ENCODE assay signal across 20 cellular contexts in the genomic region with DNA sequence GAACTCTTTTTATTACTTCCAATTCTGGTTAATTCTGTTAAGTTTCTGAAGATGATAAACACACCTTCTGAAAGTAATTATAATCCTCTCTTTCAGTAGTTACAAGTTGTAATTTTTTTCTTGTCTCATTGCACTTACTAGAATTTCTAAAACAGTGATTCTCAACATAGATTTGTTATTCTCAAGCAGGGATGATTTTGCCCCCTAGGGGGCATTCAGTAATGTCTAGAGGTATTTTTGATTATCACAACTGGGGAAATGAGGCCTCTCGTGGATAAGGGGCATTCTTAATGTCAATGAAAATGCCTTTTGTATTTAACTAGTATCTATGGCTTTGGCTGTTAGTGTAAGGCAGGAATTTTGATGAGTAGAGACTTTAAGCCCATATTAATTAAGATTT. TPM values are rescaled to one million over a fixed set of nuclear protein-coding genes. Genes with fewer than 3 reads are reported as not detected.
A peak's percentile ranks its signal among the peaks of the same experiment; 100 is the strongest.
DNase-seq lines count a peak whose midpoint lies in the region; ATAC-seq, FAIRE-seq and TF ChIP-seq lines count a peak whose summit lies in the region.
"Had no signal": no experiment of that assay in that cellular context is flagged by ENCODE, and none has a peak within 500 bp of the region (broad histone marks: within the 10 kb centered on the region; RNA-seq: fewer than 3 reads in every experiment).

No MANE protein-coding gene starts in this region.

- no TSS peak for BruUV-seq in Calu3 (replicated peaks; lab: Mats Ljungman, UMichigan)

- peaks cover 10% of the 10 kb centered on the region for H3K27me3 ChIP-seq in RWPE2 (ENCODE audit: insufficient read depth, poor library complexity, severe bottlenecking)
- no peaks in the 10 kb centered on the region for H3K27me3 ChIP-seq in kidney epithelial cell (ENCODE audit: control insufficient read depth, insufficient read depth, low read length)

- peak; percentile 26 for FAIRE-seq in HTR-8/SVneo (lab: Jason Lieb, UNC)

- H3K36me3 ChIP-seq in RWPE2 (ENCODE audit: low read depth) (no peaks in the 10 kb centered on the region), kidney epithelial cell (ENCODE audit: control insufficient read depth, insufficient read depth, low read length) (no peaks in the 10 kb centered on the region)
- H3K36me3 ChIP-seq: esophagus squamous epithelium, lower lobe of right lung, SJCRH30, stomach, WERI-Rb-1 had no signal

- DNase-seq in Calu3 (no peak), HTR-8/SVneo (ENCODE audit: insufficient read length, low spot score) (no peak), RWPE2 (ENCODE audit: low spot score) (no peak), kidney epithelial cell (ENCODE audit: low read depth) (no peak), dedifferentiated amniotic fluid mesenchymal stem cell (ENCODE audit: extremely low spot score) (no peak), NK-92 (lab: John Stamatoyannopoulos, UW; ENCODE audit: unreplicated experiment) (no peak), MV-4-11 (lab: John Stamatoyannopoulos, UW) (no peak)
- DNase-seq in activated naive CD4-positive, alpha-beta T cell treated with anti-CD3 and anti-CD28 coated beads for 36 hours: no peak
- DNase-seq: activated CD8-positive, alpha-beta memory T cell treated with anti-CD3 and anti-CD28 coated beads, Interleukin-2, amount 50 U/mL, for 4 hours; CD8-positive, alpha-beta T cell; esophagus squamous epithelium; lower lobe of right lung; NCI-H1694; NCI-H524 treated with DMSO at 0.1 percent for 48 hours; nephron progenitor cell; SJCRH30; stomach; WERI-Rb-1 had no signal

- no peaks in the 10 kb centered on the region for H3K9me3 Mint-ChIP-seq in Calu3 (ENCODE audit: low read depth, unreplicated experiment)
- H3K9me3 Mint-ChIP-seq in activated naive CD4-positive, alpha-beta T cell treated with anti-CD3 and anti-CD28 coated beads for 36 hours: peaks cover 3% of the 10 kb centered on the region

- H3K27ac ChIP-seq in RWPE2 (ENCODE audit: poor library complexity, severe bottlenecking): no peak overlapping the region
- H3K27ac ChIP-seq: esophagus squamous epithelium, lower lobe of right lung, SJCRH30, stomach, WERI-Rb-1 had no signal

- intact Hi-C loops in Calu3 (cut with micrococcal nuclease; ENCODE audit: unreplicated experiment): no loop called here
- intact Hi-C loops in activated naive CD4-positive, alpha-beta T cell treated with anti-CD3 and anti-CD28 coated beads for 36 hours (cut with micrococcal nuclease): no loop called here

- no peaks in the 10 kb centered on the region for H3K4me1 Mint-ChIP-seq in Calu3 (ENCODE audit: low read depth, unreplicated experiment)
- H3K4me1 Mint-ChIP-seq in activated naive CD4-positive, alpha-beta T cell treated with anti-CD3 and anti-CD28 coated beads for 36 hours (ENCODE audit: low read depth): no peaks in the 10 kb centered on the region
- H3K4me1 Mint-ChIP-seq: central memory CD8-positive, alpha-beta T cell had no signal

- TF ChIP-seq CTCF in Calu3 (IDR thresholded peaks at IDR 0.05; ENCODE audit: unreplicated experiment): peak; percentile 43
- peak; percentile 37 for TF ChIP-seq CTCF in RWPE2 (IDR thresholded peaks at IDR 0.05; ENCODE audit: poor library complexity, severe bottlenecking)
- peak; percentile 12 for TF ChIP-seq CTCF in kidney epithelial cell (IDR thresholded peaks at IDR 0.05; ENCODE audit: insufficient read depth, low read length, poor library complexity, severe bottlenecking)

- no peaks in the 10 kb centered on the region for H3K4me1 ChIP-seq in RWPE2 (ENCODE audit: insufficient read depth, poor library complexity, severe bottlenecking)
- H3K4me1 ChIP-seq: esophagus squamous epithelium, lower lobe of right lung, SJCRH30, stomach had no signal

- H3K4me3 Mint-ChIP-seq in Calu3 (ENCODE audit: low read depth, unreplicated experiment): no peak overlapping the region
- H3K4me3 Mint-ChIP-seq in activated naive CD4-positive, alpha-beta T cell treated with anti-CD3 and anti-CD28 coated beads for 36 hours: no peak overlapping the region
- H3K4me3 Mint-ChIP-seq: activated naive CD8-positive, alpha-beta T cell; CD8-positive, alpha-beta T cell; central memory CD8-positive, alpha-beta T cell; nephron progenitor cell had no signal

- H3K27ac Mint-ChIP-seq in Calu3 (ENCODE audit: unreplicated experiment): no peak overlapping the region
- no peak overlapping the region for H3K27ac Mint-ChIP-seq in activated naive CD4-positive, alpha-beta T cell treated with anti-CD3 and anti-CD28 coated beads for 36 hours
- H3K27ac Mint-ChIP-seq: activated naive CD8-positive, alpha-beta T cell; CD8-positive, alpha-beta T cell; nephron progenitor cell had no signal

- H3K9me3 ChIP-seq in RWPE2 (ENCODE audit: severe bottlenecking): peaks cover 2% of the 10 kb centered on the region
- H3K9me3 ChIP-seq: esophagus squamous epithelium, lower lobe of right lung had no signal

- CTCF ChIA-PET in Calu3 (lab: Charles Lee): no interaction called here
- CTCF ChIA-PET in activated naive CD4-positive, alpha-beta T cell treated with anti-CD3 and anti-CD28 coated beads for 36 hours (lab: Charles Lee): no interaction called here

- peaks cover 57% of the 10 kb centered on the region for H3K27me3 Mint-ChIP-seq in Calu3 (ENCODE audit: unreplicated experiment)
- H3K27me3 Mint-ChIP-seq in activated naive CD4-positive, alpha-beta T cell treated with anti-CD3 and anti-CD28 coated beads for 36 hours (ENCODE audit: low read depth): peaks cover 3% of the 10 kb centered on the region

- H3K4me3 ChIP-seq in RWPE2 (ENCODE audit: severe bottlenecking) (no peak overlapping the region), kidney epithelial cell (ENCODE audit: low read depth, low read length) (no peak overlapping the region)
- H3K4me3 ChIP-seq: esophagus squamous epithelium, lower lobe of right lung, SJCRH30, stomach had no signal

- H3K36me3 Mint-ChIP-seq in Calu3 (ENCODE audit: insufficient read depth, unreplicated experiment): no peaks in the 10 kb centered on the region
- no peaks in the 10 kb centered on the region for H3K36me3 Mint-ChIP-seq in activated naive CD4-positive, alpha-beta T cell treated with anti-CD3 and anti-CD28 coated beads for 36 hours (ENCODE audit: low read depth)
- H3K36me3 Mint-ChIP-seq: CD8-positive, alpha-beta T cell had no signal

- no peak for ATAC-seq in RWPE2 (ENCODE audit: low read depth)
- ATAC-seq: CD8-positive, alpha-beta T cell; lower lobe of right lung had no signal

RNA-seq across cellular contexts. Expression of gene MAFB, which starts 39.4 kb away (rescaled TPM):
- total RNA-seq in Calu3 (2022) (0.10 and 0.17 TPM in 2 replicates), kidney epithelial cell (3.5 and 5.2 TPM in 2 replicates)
- total RNA-seq in activated naive CD4-positive, alpha-beta T cell treated with anti-CD3 and anti-CD28 coated beads for 36 hours: not detected
- total RNA-seq: SJCRH30 had no signal
